ENCODE assay signal across 8 cellular contexts in the genomic region with DNA sequence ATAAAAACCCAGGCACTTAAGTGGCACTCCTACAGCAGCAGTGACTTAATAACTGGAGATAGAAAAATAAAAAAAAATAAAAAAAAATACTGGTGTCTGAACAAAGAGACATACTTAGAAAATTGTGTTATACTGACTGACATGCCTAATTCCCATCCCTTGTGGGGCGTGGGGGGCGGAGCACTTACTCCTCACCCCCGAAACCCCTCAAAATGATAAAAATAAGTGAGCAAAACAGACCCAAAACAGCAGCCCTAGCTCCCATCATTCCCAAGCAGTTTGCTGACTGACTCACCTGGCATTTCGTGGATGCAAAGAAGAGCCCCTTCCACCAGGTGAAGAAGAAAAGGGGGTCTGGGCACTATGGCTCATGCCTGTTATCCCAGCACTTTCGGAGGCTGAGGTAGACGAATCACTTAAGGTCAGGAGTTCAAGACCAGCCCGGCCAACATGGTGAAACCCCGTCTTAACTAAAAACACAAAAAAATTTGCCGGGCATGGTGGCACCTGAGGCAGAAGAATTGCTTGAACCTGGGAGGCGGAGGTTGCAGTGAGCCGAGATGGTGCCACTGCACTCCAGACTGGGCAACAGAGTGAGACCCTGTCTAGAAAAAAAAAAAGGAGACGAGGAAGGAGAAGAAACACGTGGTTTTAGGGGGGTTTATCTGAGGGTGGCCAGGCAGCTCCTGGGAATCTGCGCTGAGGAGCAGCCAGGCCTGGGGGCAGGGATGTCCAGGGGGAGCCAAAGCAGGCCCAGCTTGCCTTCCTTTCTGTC. TPM values are rescaled to one million over a fixed set of nuclear protein-coding genes. Genes with fewer than 3 reads are reported as not detected.
A peak's percentile ranks its signal among the peaks of the same experiment; 100 is the strongest.
DNase-seq lines count a peak whose midpoint lies in the region; TF ChIP-seq lines count a peak whose summit lies in the region.
"Had no signal": no experiment of that assay in that cellular context is flagged by ENCODE, and none has a peak within 500 bp of the region (broad histone marks: within the 10 kb centered on the region; RNA-seq: fewer than 3 reads in every experiment).

No MANE protein-coding gene starts in this region.

- intact Hi-C loops in spleen (cut with DNase I; ENCODE audit: low total_unique reads), result no loop called here

- peaks cover 21% of the 10 kb centered on the region for H3K4me1 ChIP-seq in GM23248 (ENCODE audit: insufficient read depth)
- peaks cover 7% of the 10 kb centered on the region for H3K4me1 ChIP-seq in fibroblast of lung (ENCODE audit: control insufficient read depth, extremely low read depth, insufficient read depth, low read length)
- peaks cover 9 to 62% (median 37%) of the 10 kb centered on the region in 6 donors for H3K4me1 ChIP-seq in spleen

- no peaks in the 10 kb centered on the region for H4K20me1 ChIP-seq in GM23248 (ENCODE audit: insufficient read depth)
- H4K20me1 ChIP-seq in SU-DHL-6 (ENCODE audit: low read depth, low read length), result no peaks in the 10 kb centered on the region; the same call in 1 of the 2 replicates
- H4K20me1 ChIP-seq in fibroblast of lung (ENCODE audit: control insufficient read depth, extremely low read depth, insufficient read depth, low read length), result no peaks in the 10 kb centered on the region

- no peak overlapping the region for H3K4me3 Mint-ChIP-seq in mesothelial cell of epicardium

- H3K27ac ChIP-seq in GM23248 (peak overlapping the region; percentile 55), SU-DHL-6 (ENCODE audit: low read depth, low read length) (no peak overlapping the region), fibroblast of lung (ENCODE audit: insufficient read depth, low read length) (peak overlapping the region; percentile 85), spleen (peak overlapping the region; percentile 81 to 92 (median 91))
- H3K27ac ChIP-seq: SJCRH30 had no signal

- in situ Hi-C loops in GM23248 (cut with MboI), result no loop called here

- H3K4me3 ChIP-seq in GM23248, result peak overlapping the region; percentile 83
- H3K4me3 ChIP-seq in SU-DHL-6 (ENCODE audit: insufficient read depth, low read length, poor library complexity, severe bottlenecking), result no peak overlapping the region
- H3K4me3 ChIP-seq in fibroblast of lung (replicated peaks in 1 of 4; ENCODE audit: control extremely low read depth in 1 of 4, insufficient read depth in 1 of 4, low read depth in 3 of 4, low read length in 4 of 4), result peak overlapping the region in 1 of 4 experiments; percentile 78
- H3K4me3 ChIP-seq in spleen, result peak overlapping the region in 7 of 8 donors; percentile 57 to 79 (median 64)
- no peak overlapping the region for H3K4me3 ChIP-seq in H7 (ENCODE audit: insufficient read depth, low read depth, low read length)
- H3K4me3 ChIP-seq: SJCRH30 had no signal

- no peaks in the 10 kb centered on the region for H3K9me3 Mint-ChIP-seq in mesothelial cell of epicardium

- H3F3A ChIP-seq in GM23248 (ENCODE audit: insufficient read depth), result peaks cover 16% of the 10 kb centered on the region
- peaks cover 6% of the 10 kb centered on the region; the same call in 1 of the 2 replicates for H3F3A ChIP-seq in SU-DHL-6 (ENCODE audit: insufficient read depth)

- H3K9me3 ChIP-seq in GM23248 (ENCODE audit: low read depth), result no peaks in the 10 kb centered on the region
- H3K9me3 ChIP-seq in SU-DHL-6 (ENCODE audit: insufficient read depth, low read length), result peaks cover 8% of the 10 kb centered on the region; the same call in 1 of the 2 replicates
- no peaks in the 10 kb centered on the region for H3K9me3 ChIP-seq in fibroblast of lung (ENCODE audit: control insufficient read depth, insufficient read depth, low read depth, low read length)
- H3K9me3 ChIP-seq in spleen, result no peaks in the 10 kb centered on the region
- H3K9me3 ChIP-seq: SJCRH30 had no signal

- H3K27me3 ChIP-seq in GM23248 (replicated peaks; ENCODE audit: insufficient read depth) (no peaks in the 10 kb centered on the region), SU-DHL-6 (ENCODE audit: low read length) (peaks cover 5% of the 10 kb centered on the region; the same call in 1 of the 2 replicates), fibroblast of lung (ENCODE audit: control insufficient read depth, insufficient read depth, low read length) (no peaks in the 10 kb centered on the region), spleen (replicated peaks in 1 of 7) (peaks cover 0 to 41% (median 5%) of the 10 kb centered on the region in 7 donors), H7 (ENCODE audit: control insufficient read depth, insufficient read depth, low read length) (no peaks in the 10 kb centered on the region)
- H3K27me3 ChIP-seq: SJCRH30 had no signal

- H3K79me2 ChIP-seq in GM23248 (ENCODE audit: insufficient read depth) (peaks cover 10% of the 10 kb centered on the region; the same call in 1 of the 2 replicates), SU-DHL-6 (ENCODE audit: insufficient read depth, low read length) (no peaks in the 10 kb centered on the region), fibroblast of lung (ENCODE audit: control insufficient read depth, insufficient read depth, low read length) (no peaks in the 10 kb centered on the region)

- H3K9ac ChIP-seq in GM23248, result peak overlapping the region; percentile 90
- no peak overlapping the region for H3K9ac ChIP-seq in SU-DHL-6 (ENCODE audit: low read length)
- no peak overlapping the region for H3K9ac ChIP-seq in fibroblast of lung (ENCODE audit: insufficient read depth, low read length)

- H3K4me2 ChIP-seq in GM23248 (ENCODE audit: unreplicated experiment), result peak overlapping the region; percentile 89
- H3K4me2 ChIP-seq in SU-DHL-6 (ENCODE audit: low read depth, low read length, poor library complexity, severe bottlenecking), result peak overlapping the region; percentile 84
- peak overlapping the region; percentile 69 for H3K4me2 ChIP-seq in fibroblast of lung (ENCODE audit: extremely low read depth, insufficient read depth, low read length)

- H3K36me3 ChIP-seq in GM23248 (ENCODE audit: low read depth) (no peaks in the 10 kb centered on the region), SU-DHL-6 (ENCODE audit: low read length) (no peaks in the 10 kb centered on the region), fibroblast of lung (ENCODE audit: control insufficient read depth, insufficient read depth, low read length) (no peaks in the 10 kb centered on the region), spleen (no peaks in the 10 kb centered on the region), H7 (replicated peaks; ENCODE audit: control insufficient read depth, insufficient read depth, low read length) (no peaks in the 10 kb centered on the region)
- H3K36me3 ChIP-seq: SJCRH30 had no signal

- H3K4me1 Mint-ChIP-seq in mesothelial cell of epicardium, result peaks cover 5% of the 10 kb centered on the region

- H2AFZ ChIP-seq in GM23248 (peak overlapping the region; percentile 96), SU-DHL-6 (ENCODE audit: low read depth, low read length, severe bottlenecking) (no peak overlapping the region), fibroblast of lung (ENCODE audit: low read length) (no peak overlapping the region)

- no peak for DNase-seq in GM23248
- DNase-seq in fibroblast of lung (ENCODE audit: low read depth in 2 of 2), result no peak
- DNase-seq in spleen, result no peak
- DNase-seq in mesothelial cell of epicardium (ENCODE audit: low spot score in 2 of 2, unreplicated experiment in 2 of 2), result no peak
- no peak for DNase-seq in activated effector memory CD4-positive, alpha-beta T cell treated with Interleukin-2 at 50 U/mL for 16 hours
- no peak for DNase-seq in H7
- DNase-seq: SJCRH30 had no signal

- H3K9me2 ChIP-seq in GM23248 (ENCODE audit: insufficient read depth), result no peaks in the 10 kb centered on the region
- no peaks in the 10 kb centered on the region for H3K9me2 ChIP-seq in SU-DHL-6 (replicated peaks; ENCODE audit: insufficient read depth, low read length)

- H3K27ac Mint-ChIP-seq in mesothelial cell of epicardium, result no peak overlapping the region

- H3K36me3 Mint-ChIP-seq in mesothelial cell of epicardium, result peaks cover 2% of the 10 kb centered on the region

- TF ChIP-seq POLR2A in spleen (IDR thresholded peaks at IDR 0.05), result no peak

- no peaks in the 10 kb centered on the region for H3K27me3 Mint-ChIP-seq in mesothelial cell of epicardium (ENCODE audit: low read depth)

- WGBS in GM23248 (ENCODE audit: low coverage in 1 of 2, low lambda C conversion rate in 2 of 2, missing lambda C conversion rate in 2 of 2), 2 experiments, result 84 to 89% methylated on average over 14 of the region's 14 CpGs
- 85 to 90% (median 89%) methylated on average over 12 to 14 of the region's 14 CpGs for WGBS in spleen, 5 donors

- TF ChIP-seq CTCF in SU-DHL-6 (IDR thresholded peaks at IDR 0.05; ENCODE audit: insufficient read depth, low read length, poor library complexity, severe bottlenecking) (no peak), fibroblast of lung (conservative IDR thresholded peaks at IDR 0.05 in 1 of 2, IDR thresholded peaks at IDR 0.05 in 1 of 2; ENCODE audit: low read depth in 1 of 2, low read length in 2 of 2) (no peak), spleen (IDR thresholded peaks at IDR 0.05 in 8 of 11, conservative IDR thresholded peaks at IDR 0.05 in 3 of 11) (no peak), mesothelial cell of epicardium (IDR thresholded peaks at IDR 0.05; ENCODE audit: unreplicated experiment) (no peak)

RNA-seq across cellular contexts. Expression of a gene that starts 50.8 kb away (rescaled TPM):
- 2.1 and 4.8 TPM in 2 replicates for total RNA-seq in GM23248 (2014; rRNA removed; shearing (Covaris generic))
- 1.9 and 2.1 TPM in 2 replicates for polyA plus RNA-seq in GM23248 (2016; fragmentation: Nextera tagmentation; extraction: Ambion mirVana)
- total RNA-seq in fibroblast of lung, result 0.26 and 1.5 TPM in 2 replicates
- polyA plus RNA-seq in fibroblast of lung, result 1.7 and 3.7 TPM in 2 replicates
- 1.9 and 5.5 TPM in 2 replicates for polyA plus RNA-seq in fibroblast of lung (2012)
- polyA minus RNA-seq in fibroblast of lung (ENCODE audit: low replicate concordance), result 2.4 TPM in 1 of 2 replicates, not detected in the other
- total RNA-seq in spleen, result 10 to 100 TPM in 1 of 7 donors, 1 to 10 TPM in 6; 6.2 to 12.0 (median 8.0) TPM
- 10 to 100 TPM in 1 of 3 donors, 1 to 10 TPM in 2; 5.8 to 10.5 (median 6.6) TPM for polyA plus RNA-seq in spleen
- total RNA-seq in mesothelial cell of epicardium, result 11.2 to 13.4 TPM (median 12.9 TPM) in 3 replicates
- 29.7 and 36.4 TPM in 2 replicates for total RNA-seq in H7 (2014; rRNA removed; shearing (Covaris generic))

Comparison
In these comparisons a context has a peak if more than half of its experiments do, and no peak if none do; other contexts are left out.
1. H3K4me3 ChIP-seq: peak in GM23248 (single experiment) and spleen (7 of 8); none in SU-DHL-6 (single experiment) and H7 (single experiment).
2. Peak in every context shown above with its lines, with median percentiles within 50 percentile points of each other: H3K4me2 ChIP-seq.